ENCODE assay signal across 1 cellular context in the genomic region with DNA sequence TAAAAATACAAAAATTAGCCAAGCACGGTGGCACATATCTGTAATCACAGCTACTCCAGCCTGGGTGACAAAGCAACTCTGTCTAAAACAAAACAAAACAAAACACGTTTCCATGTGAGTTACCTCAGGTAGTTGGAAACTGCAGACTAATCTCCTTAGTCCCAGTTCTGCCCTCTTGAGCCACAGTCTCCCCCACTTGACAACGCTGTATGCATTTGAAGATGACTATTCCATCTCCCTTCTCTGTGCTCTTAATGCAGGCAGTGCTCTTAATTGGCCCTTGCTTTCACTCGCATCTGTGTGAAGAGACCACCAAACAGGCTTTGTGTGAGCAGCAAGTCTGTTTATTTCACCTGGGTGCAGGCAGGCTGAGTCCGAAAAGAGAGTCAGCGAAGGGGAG.
TF ChIP-seq lines count a peak whose summit lies in the region.

No MANE protein-coding gene starts in this region.

TF ChIP-seq in K562, 482 proteins besides CTCF, POLR2A, EP300 and RAD21:
- TF ChIP-seq ZNF316 (IDR thresholded peaks at IDR 0.05) (0 out of 2 replicates have a peak, but pooled peaks have one; percentile 6), MAFG (tag; conservative IDR thresholded peaks at IDR 0.05) (0 out of 2 replicates have a peak, but pooled peaks have one; percentile 22)
- TF ChIP-seq, protein P1, sequence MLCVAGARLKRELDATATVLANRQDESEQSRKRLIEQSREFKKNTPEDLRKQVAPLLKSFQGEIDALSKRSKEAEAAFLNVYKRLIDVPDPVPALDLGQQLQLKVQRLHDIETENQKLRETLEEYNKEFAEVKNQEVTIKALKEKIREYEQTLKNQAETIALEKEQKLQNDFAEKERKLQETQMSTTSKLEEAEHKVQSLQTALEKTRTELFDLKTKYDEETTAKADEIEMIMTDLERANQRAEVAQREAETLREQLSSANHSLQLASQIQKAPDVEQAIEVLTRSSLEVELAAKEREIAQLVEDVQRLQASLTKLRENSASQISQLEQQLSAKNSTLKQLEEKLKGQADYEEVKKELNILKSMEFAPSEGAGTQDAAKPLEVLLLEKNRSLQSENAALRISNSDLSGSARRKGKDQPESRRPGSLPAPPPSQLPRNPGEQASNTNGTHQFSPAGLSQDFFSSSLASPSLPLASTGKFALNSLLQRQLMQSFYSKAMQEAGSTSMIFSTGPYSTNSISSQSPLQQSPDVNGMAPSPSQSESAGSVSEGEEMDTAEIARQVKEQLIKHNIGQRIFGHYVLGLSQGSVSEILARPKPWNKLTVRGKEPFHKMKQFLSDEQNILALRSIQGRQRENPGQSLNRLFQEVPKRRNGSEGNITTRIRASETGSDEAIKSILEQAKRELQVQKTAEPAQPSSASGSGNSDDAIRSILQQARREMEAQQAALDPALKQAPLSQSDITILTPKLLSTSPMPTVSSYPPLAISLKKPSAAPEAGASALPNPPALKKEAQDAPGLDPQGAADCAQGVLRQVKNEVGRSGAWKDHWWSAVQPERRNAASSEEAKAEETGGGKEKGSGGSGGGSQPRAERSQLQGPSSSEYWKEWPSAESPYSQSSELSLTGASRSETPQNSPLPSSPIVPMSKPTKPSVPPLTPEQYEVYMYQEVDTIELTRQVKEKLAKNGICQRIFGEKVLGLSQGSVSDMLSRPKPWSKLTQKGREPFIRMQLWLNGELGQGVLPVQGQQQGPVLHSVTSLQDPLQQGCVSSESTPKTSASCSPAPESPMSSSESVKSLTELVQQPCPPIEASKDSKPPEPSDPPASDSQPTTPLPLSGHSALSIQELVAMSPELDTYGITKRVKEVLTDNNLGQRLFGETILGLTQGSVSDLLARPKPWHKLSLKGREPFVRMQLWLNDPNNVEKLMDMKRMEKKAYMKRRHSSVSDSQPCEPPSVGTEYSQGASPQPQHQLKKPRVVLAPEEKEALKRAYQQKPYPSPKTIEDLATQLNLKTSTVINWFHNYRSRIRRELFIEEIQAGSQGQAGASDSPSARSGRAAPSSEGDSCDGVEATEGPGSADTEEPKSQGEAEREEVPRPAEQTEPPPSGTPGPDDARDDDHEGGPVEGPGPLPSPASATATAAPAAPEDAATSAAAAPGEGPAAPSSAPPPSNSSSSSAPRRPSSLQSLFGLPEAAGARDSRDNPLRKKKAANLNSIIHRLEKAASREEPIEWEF (CRISPR knock-in tag; IDR thresholded peaks at IDR 0.05) = no peak
